25 cellular contexts compared by ENCODE assay signal in the genomic region with DNA sequence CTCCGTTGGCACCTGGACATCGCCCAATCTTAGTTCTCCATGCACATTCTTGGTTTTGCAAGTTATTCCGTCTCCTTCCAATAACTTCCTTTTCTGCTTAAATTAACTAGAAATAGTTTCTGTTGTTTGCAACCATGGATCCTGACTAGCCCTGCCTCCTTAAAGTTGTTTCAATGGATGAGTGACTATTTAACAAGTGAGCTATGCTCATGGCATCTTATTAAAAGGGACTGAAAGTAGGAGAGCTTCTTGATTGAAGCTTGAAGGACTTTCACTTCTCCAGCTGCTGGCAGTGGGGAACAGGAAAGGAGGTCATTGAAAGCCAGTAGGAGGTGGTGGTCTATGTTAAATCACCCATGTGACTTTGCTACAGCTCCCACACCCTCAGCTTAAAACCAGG.
"Had no signal": no experiment of that assay in that cellular context is flagged by ENCODE, and none has a peak within 500 bp of the region (broad histone marks: within the 10 kb centered on the region; RNA-seq: fewer than 3 reads in every experiment).

No MANE protein-coding gene starts in this region.

- DNase-seq: activated CD4-positive, alpha-beta T cell treated with anti-CD3 and anti-CD28 coated beads, Interleukin-2, amount 10 ng/mL, durations not matched to agents 24 days and 14 days; activated CD4-positive, alpha-beta T cell treated with anti-CD3 and anti-CD28 coated beads, Interleukin-2, amount 50 U/mL, for 4 hours; activated CD8-positive, alpha-beta T cell treated with anti-CD3 and anti-CD28 coated beads for 36 hours; activated gamma-delta T cell; activated naive CD4-positive, alpha-beta T cell treated with Interleukin-2 at 50 U/mL for 16 hours; activated naive CD8-positive, alpha-beta T cell treated with anti-CD3 and anti-CD28 coated beads, Interleukin-2, amount 10 ng/mL, durations not matched to agents 7 days and 5 days; activated T-cell treated with anti-CD3 and anti-CD28 coated beads, Interleukin-2, amount 50 U/mL, for 24 hours; amygdala; NCI-H1048; NCI-H1105 treated with DMSO at 0.1 percent for 48 hours; NCI-H1436; NCI-H1930; NCI-H2081 treated with DMSO at 0.1 percent for 48 hours; NCI-H226; NCI-H69; NK-92 treated with Interleukin-12 subunit alpha and Interleukin-12 subunit beta, amount 100 ng/mL, for 24 hours; PC-3; SW 1271; T-helper 1 cell; T-helper 2 cell; T-helper 9 cell had no signal

- H3K4me3 Mint-ChIP-seq: activated CD4-positive, alpha-beta T cell treated with anti-CD3 and anti-CD28 coated beads, Interleukin-2, amount 10 ng/mL, durations not matched to agents 24 days and 14 days; activated CD8-positive, alpha-beta T cell treated with anti-CD3 and anti-CD28 coated beads for 36 hours; activated naive CD4-positive, alpha-beta T cell treated with anti-CD3 and anti-CD28 coated beads, Interleukin-2, amount 50 U/mL, for 24 hours; activated naive CD8-positive, alpha-beta T cell treated with anti-CD3 and anti-CD28 coated beads, Interleukin-2, amount 10 ng/mL, durations not matched to agents 7 days and 5 days; activated T-cell treated with anti-CD3 and anti-CD28 coated beads, Interleukin-2, amount 50 U/mL, for 24 hours had no signal

- H3K4me1 Mint-ChIP-seq: activated CD4-positive, alpha-beta T cell treated with anti-CD3 and anti-CD28 coated beads, Interleukin-2, amount 10 ng/mL, durations not matched to agents 24 days and 14 days; activated naive CD4-positive, alpha-beta T cell treated with anti-CD3 and anti-CD28 coated beads, Interleukin-2, amount 50 U/mL, for 24 hours; activated naive CD8-positive, alpha-beta T cell treated with anti-CD3 and anti-CD28 coated beads, Interleukin-2, amount 10 ng/mL, durations not matched to agents 7 days and 5 days had no signal

- H3K27ac Mint-ChIP-seq: activated CD4-positive, alpha-beta T cell treated with anti-CD3 and anti-CD28 coated beads, Interleukin-2, amount 10 ng/mL, durations not matched to agents 24 days and 14 days; activated CD8-positive, alpha-beta T cell treated with anti-CD3 and anti-CD28 coated beads for 36 hours; activated naive CD4-positive, alpha-beta T cell treated with anti-CD3 and anti-CD28 coated beads, Interleukin-2, amount 50 U/mL, for 24 hours; activated naive CD8-positive, alpha-beta T cell treated with anti-CD3 and anti-CD28 coated beads, Interleukin-2, amount 10 ng/mL, durations not matched to agents 7 days and 5 days; activated T-cell treated with anti-CD3 and anti-CD28 coated beads, Interleukin-2, amount 50 U/mL, for 24 hours; activated T-helper 2 cell treated with anti-CD3 and anti-CD28 coated beads, Interferon-gamma antibody, Interleukin-2, Interleukin-4, amounts not matched to agents 10 μg/mL and 5 μg/mL and 100 μg/mL, durations not matched to agents 14 hours and 24 hours and 36 hours had no signal

- ATAC-seq: activated CD8-positive, alpha-beta T cell treated with anti-CD3 and anti-CD28 coated beads for 36 hours; K562; PC-3; Right ventricle myocardium inferior had no signal

- H3K9me3 Mint-ChIP-seq: activated CD4-positive, alpha-beta T cell treated with anti-CD3 and anti-CD28 coated beads, Interleukin-2, amount 10 ng/mL, durations not matched to agents 24 days and 14 days; activated CD8-positive, alpha-beta T cell treated with anti-CD3 and anti-CD28 coated beads for 36 hours; activated naive CD4-positive, alpha-beta T cell treated with anti-CD3 and anti-CD28 coated beads, Interleukin-2, amount 50 U/mL, for 24 hours; activated naive CD8-positive, alpha-beta T cell treated with anti-CD3 and anti-CD28 coated beads, Interleukin-2, amount 10 ng/mL, durations not matched to agents 7 days and 5 days; activated T-cell treated with anti-CD3 and anti-CD28 coated beads, Interleukin-2, amount 50 U/mL, for 24 hours; activated T-helper 2 cell treated with anti-CD3 and anti-CD28 coated beads, Interferon-gamma antibody, Interleukin-2, Interleukin-4, amounts not matched to agents 10 μg/mL and 5 μg/mL and 100 μg/mL, durations not matched to agents 14 hours and 24 hours and 36 hours had no signal

- H3K36me3 Mint-ChIP-seq: activated naive CD4-positive, alpha-beta T cell treated with anti-CD3 and anti-CD28 coated beads, Interleukin-2, amount 50 U/mL, for 24 hours; activated naive CD8-positive, alpha-beta T cell treated with anti-CD3 and anti-CD28 coated beads, Interleukin-2, amount 10 ng/mL, durations not matched to agents 7 days and 5 days had no signal

- H3K27me3 Mint-ChIP-seq: activated CD4-positive, alpha-beta T cell treated with anti-CD3 and anti-CD28 coated beads, Interleukin-2, amount 10 ng/mL, durations not matched to agents 24 days and 14 days; activated CD8-positive, alpha-beta T cell treated with anti-CD3 and anti-CD28 coated beads for 36 hours; activated naive CD8-positive, alpha-beta T cell treated with anti-CD3 and anti-CD28 coated beads, Interleukin-2, amount 10 ng/mL, durations not matched to agents 7 days and 5 days had no signal
